Comparison of ENCODE assay signal across 15 cellular contexts in the genomic region with DNA sequence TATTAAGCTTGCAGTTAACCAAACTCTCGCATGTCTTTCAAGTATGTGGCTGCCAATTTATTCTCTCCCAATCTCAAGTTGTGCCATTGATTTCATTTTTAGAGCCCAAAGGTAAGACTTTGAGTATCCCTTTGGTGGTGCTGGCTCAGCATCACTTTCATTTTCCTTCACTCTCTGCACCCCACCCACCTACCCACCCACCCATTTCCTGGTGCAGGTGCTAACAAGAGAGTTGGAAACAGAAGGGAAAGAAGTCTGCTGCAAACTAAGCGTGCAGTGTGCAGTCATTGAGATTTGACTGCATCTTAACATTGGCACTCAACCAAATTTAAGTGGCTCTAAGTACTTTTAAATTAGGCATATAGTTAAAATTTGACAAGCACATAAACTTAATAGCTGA.
DNase-seq lines count a peak whose midpoint lies in the region; ATAC-seq, FAIRE-seq and TF ChIP-seq lines count a peak whose summit lies in the region.
"Had no signal": no experiment of that assay in that cellular context is flagged by ENCODE, and none has a peak within 500 bp of the region (broad histone marks: within the 10 kb centered on the region; RNA-seq: fewer than 3 reads in every experiment).

No MANE protein-coding gene starts in this region.

- ATAC-seq in WTC11, result no peak
- ATAC-seq: esophagus mucosa had no signal

- H3K9me3 Mint-ChIP-seq in MCF 10A (ENCODE audit: unreplicated experiment) (no peaks in the 10 kb centered on the region), WTC11 (no peaks in the 10 kb centered on the region)

- TF ChIP-seq POLR2A in endothelial cell of umbilical vein (IDR thresholded peaks at IDR 0.05; ENCODE audit: low read depth, low read length), result no peak

- no peak for FAIRE-seq in endothelial cell of umbilical vein (lab: Jason Lieb, UNC)
- FAIRE-seq: GM12892 had no signal

- peak overlapping the region; percentile 70 for H3K9ac ChIP-seq in endothelial cell of umbilical vein (replicated peaks; ENCODE audit: extremely low read depth, insufficient read depth, low read length)

- no peaks in the 10 kb centered on the region for H4K20me1 ChIP-seq in endothelial cell of umbilical vein (replicated peaks; ENCODE audit: control insufficient read depth, extremely low read depth, insufficient read depth, low read length)

- H3K27ac Mint-ChIP-seq in MCF 10A (ENCODE audit: low read depth, unreplicated experiment) (no peak overlapping the region), WTC11 (no peak overlapping the region)

- no peak overlapping the region for H3K4me3 ChIP-seq in endothelial cell of umbilical vein (replicated peaks in 1 of 3; ENCODE audit: insufficient read depth in 1 of 3, low read depth in 1 of 3, low read length in 3 of 3)
- H3K4me3 ChIP-seq: hepatocyte, uterus had no signal

- peak overlapping the region; percentile 59 for H3K4me2 ChIP-seq in endothelial cell of umbilical vein (ENCODE audit: insufficient read depth, low read length)
- H3K4me2 ChIP-seq: hepatocyte had no signal

- no peaks in the 10 kb centered on the region for H3K27me3 ChIP-seq in endothelial cell of umbilical vein (ENCODE audit: control insufficient read depth in 2 of 2, insufficient read depth in 2 of 2, low read length in 2 of 2)
- H3K27me3 ChIP-seq: hepatocyte, uterus had no signal

- peak overlapping the region; percentile 96 for H3K27ac ChIP-seq in endothelial cell of umbilical vein (ENCODE audit: insufficient read depth, low read depth, low read length)
- H3K27ac ChIP-seq: hepatocyte, uterus had no signal

- H3K27me3 Mint-ChIP-seq in MCF 10A (ENCODE audit: insufficient read depth, unreplicated experiment) (peaks cover 9% of the 10 kb centered on the region), WTC11 (ENCODE audit: low read depth) (no peaks in the 10 kb centered on the region)

- DNase-seq in activated T-cell treated with anti-CD3 and anti-CD28 coated beads for 24 hours (ENCODE audit: low read depth) (peak; percentile 36), endothelial cell of umbilical vein (ENCODE audit: low read depth, low spot score) (no peak), NCI-H526 (lab: John Stamatoyannopoulos, UW) (no peak), MCF 10A (ENCODE audit: unreplicated experiment) (no peak), WTC11 (ENCODE audit: low spot score) (no peak)
- DNase-seq in activated T-cell treated with anti-CD3 and anti-CD28 coated beads, Interleukin-2, amount 50 U/mL, for 1 hour, result no peak
- DNase-seq in activated CD4-positive, alpha-beta T cell treated with anti-CD3 and anti-CD28 coated beads, Interleukin-2, amount 50 U/mL, for 24 hours (ENCODE audit: low read depth in 1 of 2, low spot score in 1 of 2), result peak; percentile 21 to 24
- peak; percentile 46 for DNase-seq in stimulated activated naive CD4-positive, alpha-beta T cell treated with Interleukin-2 at 50 U/mL for 16 hours (lab: John Stamatoyannopoulos, UW)
- DNase-seq: DND-41, Karpas-422, NCI-H2107, uterus had no signal

- H3K4me3 Mint-ChIP-seq in MCF 10A (ENCODE audit: unreplicated experiment) (no peak overlapping the region), WTC11 (no peak overlapping the region)

- intact Hi-C loops in endothelial cell of umbilical vein (cut with micrococcal nuclease) (loop anchor here (10.0 kb wide), 1 partner anchor 196 kb away; no protein-coding TSS in a partner anchor), MCF 10A (cut with micrococcal nuclease) (no loop called here)

- CTCF ChIA-PET in endothelial cell of umbilical vein (lab: Charles Lee) (interaction anchor here (1.3 to 2.1 kb wide), 2 partner anchors 11 to 14 kb away, joined by 11 to 21 read pairs; no protein-coding TSS in a partner anchor), MCF 10A (lab: Yijun Ruan, JAX) (interaction anchor here (0.8 kb wide), 1 partner anchor 36 kb away, joined by 3 read pairs; no protein-coding TSS in a partner anchor), WTC11 (lab: Charles Lee) (no interaction called here)

- no peak overlapping the region for H2AFZ ChIP-seq in endothelial cell of umbilical vein (ENCODE audit: low read depth, low read length)
- H2AFZ ChIP-seq: hepatocyte had no signal

- no peak for TF ChIP-seq CTCF in endothelial cell of umbilical vein (IDR thresholded peaks at IDR 0.05; ENCODE audit: extremely low read depth in 1 of 2, insufficient read depth in 1 of 2, low read depth in 1 of 2, low read length in 2 of 2)
- no peak for TF ChIP-seq CTCF in MCF 10A (IDR thresholded peaks at IDR 0.05; ENCODE audit: unreplicated experiment)
- TF ChIP-seq CTCF in WTC11 (IDR thresholded peaks at IDR 0.05), result no peak

- H3K79me2 ChIP-seq in endothelial cell of umbilical vein (ENCODE audit: control insufficient read depth, insufficient read depth, low read length), result no peaks in the 10 kb centered on the region
- H3K79me2 ChIP-seq: hepatocyte had no signal

- no TSS peak for BruUV-seq in endothelial cell of umbilical vein (replicated peaks; lab: Mats Ljungman, UMichigan)
- BruUV-seq in MCF 10A (replicated peaks; lab: Mats Ljungman, UMichigan), result no TSS peak

- POLR2A ChIA-PET in endothelial cell of umbilical vein (lab: Charles Lee), result interaction anchor here (2.6 kb wide), 1 partner anchor 11 kb away, joined by 19 read pairs; no protein-coding TSS in a partner anchor
- POLR2A ChIA-PET in MCF 10A (lab: Yijun Ruan, JAX), result no interaction called here
- POLR2A ChIA-PET in WTC11 (lab: Charles Lee), result no interaction called here

- H3K4me1 Mint-ChIP-seq in MCF 10A (ENCODE audit: insufficient read depth, unreplicated experiment), result no peaks in the 10 kb centered on the region
- peaks cover 4% of the 10 kb centered on the region for H3K4me1 Mint-ChIP-seq in WTC11

- H3K36me3 Mint-ChIP-seq in MCF 10A (ENCODE audit: insufficient read depth, unreplicated experiment) (no peaks in the 10 kb centered on the region), WTC11 (no peaks in the 10 kb centered on the region)

- H3K36me3 ChIP-seq in endothelial cell of umbilical vein (ENCODE audit: control insufficient read depth in 2 of 2, extremely low read depth in 1 of 2, insufficient read depth in 2 of 2, low read length in 2 of 2), result no peaks in the 10 kb centered on the region
- H3K36me3 ChIP-seq: uterus had no signal

- no peaks in the 10 kb centered on the region for H3K9me1 ChIP-seq in endothelial cell of umbilical vein (replicated peaks; ENCODE audit: control insufficient read depth, extremely low read depth, insufficient read depth, low read length)

- peaks cover 51% of the 10 kb centered on the region for H3K4me1 ChIP-seq in endothelial cell of umbilical vein (ENCODE audit: control insufficient read depth, extremely low read depth, insufficient read depth, low read length)
- H3K4me1 ChIP-seq: uterus had no signal

- dilution Hi-C loops in endothelial cell of umbilical vein (cut with MboI; ENCODE audit: extremely low pct_ligation_motif_present, low sequenced_read_pairs), result no loop called here

- no peaks in the 10 kb centered on the region for H3K9me3 ChIP-seq in endothelial cell of umbilical vein (replicated peaks; ENCODE audit: control insufficient read depth, insufficient read depth, low read length)
- H3K9me3 ChIP-seq: uterus had no signal

TF ChIP-seq in endothelial cell of umbilical vein, 7 proteins besides CTCF, POLR2A, EP300 and RAD21:
- TF ChIP-seq, protein P1, sequence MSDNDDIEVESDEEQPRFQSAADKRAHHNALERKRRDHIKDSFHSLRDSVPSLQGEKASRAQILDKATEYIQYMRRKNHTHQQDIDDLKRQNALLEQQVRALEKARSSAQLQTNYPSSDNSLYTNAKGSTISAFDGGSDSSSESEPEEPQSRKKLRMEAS (IDR thresholded peaks at IDR 0.05; ENCODE audit: insufficient read depth, insufficient read length), result no peak
- TF ChIP-seq FOS (IDR thresholded peaks at IDR 0.05; ENCODE audit: borderline replicate concordance, insufficient read depth, low read length), result no peak
- no peak for TF ChIP-seq MYC (IDR thresholded peaks at IDR 0.05; ENCODE audit: low read depth, low read length)
- no peak for TF ChIP-seq JUN (IDR thresholded peaks at IDR 0.05; ENCODE audit: borderline replicate concordance, insufficient read depth, insufficient read length, low read depth)
- TF ChIP-seq GATA2 (IDR thresholded peaks at IDR 0.05; ENCODE audit: insufficient read depth, insufficient read length, low read depth, low read length), result no peak
- TF ChIP-seq POLR2AphosphoS5 (IDR thresholded peaks at IDR 0.05; ENCODE audit: insufficient read depth, low read depth, low read length), result no peak
- TF ChIP-seq EZH2 (IDR thresholded peaks at IDR 0.05; ENCODE audit: borderline replicate concordance, low read depth, low read length, severe bottlenecking), result no peak

TF ChIP-seq in WTC11, 78 proteins besides CTCF, POLR2A, EP300 and RAD21 (continues in another document):
- TF ChIP-seq ZNF263 (CRISPR knock-in tag; IDR thresholded peaks at IDR 0.05; ENCODE audit: low read depth) (no peak), OVOL2 (CRISPR knock-in tag; IDR thresholded peaks at IDR 0.05; ENCODE audit: borderline replicate concordance) (no peak), SMAD4 (CRISPR knock-in tag; IDR thresholded peaks at IDR 0.05) (no peak), KAT7 (CRISPR knock-in tag; IDR thresholded peaks at IDR 0.05; ENCODE audit: borderline replicate concordance) (no peak)

Comparison
In these comparisons a context has a peak if more than half of its experiments do, and no peak if none do; other contexts are left out.
1. DNase-seq: peak in activated T-cell treated with anti-CD3 and anti-CD28 coated beads for 24 hours (single experiment), activated CD4-positive, alpha-beta T cell treated with anti-CD3 and anti-CD28 coated beads, Interleukin-2, amount 50 U/mL, for 24 hours (2 of 2) and stimulated activated naive CD4-positive, alpha-beta T cell treated with Interleukin-2 at 50 U/mL for 16 hours (single experiment); none in activated T-cell treated with anti-CD3 and anti-CD28 coated beads, Interleukin-2, amount 50 U/mL, for 1 hour (single experiment), endothelial cell of umbilical vein (single experiment), NCI-H526 (0 of 2), MCF 10A (single experiment) and WTC11 (single experiment).